2 cellular contexts compared by ENCODE assay signal in the genomic region with DNA sequence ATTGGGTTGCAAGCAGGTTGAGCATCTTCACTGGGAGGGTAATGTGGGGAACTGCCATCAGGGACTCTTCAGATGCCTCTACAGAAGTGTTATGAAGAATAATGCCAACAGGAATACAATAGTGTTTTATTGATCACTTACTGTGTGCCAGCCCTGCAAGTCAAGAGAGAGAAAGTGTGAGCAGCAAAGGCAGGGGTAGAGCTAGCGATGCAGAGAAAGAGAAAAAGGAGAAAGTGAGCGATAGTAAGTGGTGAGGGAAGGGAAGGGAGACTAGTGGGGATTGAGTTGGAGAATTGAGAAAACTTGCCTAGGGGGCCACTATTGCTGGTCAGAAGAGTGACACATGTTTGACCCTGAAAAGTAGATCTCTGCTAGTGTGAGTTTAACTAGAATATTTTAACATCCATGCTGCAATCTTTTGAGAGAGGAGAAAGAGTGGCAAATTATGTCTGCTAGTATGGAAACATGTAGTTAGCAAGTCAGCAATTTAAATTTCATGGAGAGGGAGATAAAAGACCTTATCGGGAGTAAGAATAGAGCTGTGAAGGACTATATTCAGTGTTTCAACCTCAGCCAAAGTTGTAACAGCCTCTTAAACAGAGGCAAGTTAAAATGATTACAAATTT.
TF ChIP-seq lines count a peak whose summit lies in the region.

No MANE protein-coding gene starts in this region.

TF ChIP-seq in HepG2, 621 proteins besides CTCF, POLR2A, EP300 and RAD21:
- TF ChIP-seq MAFF (IDR thresholded peaks at IDR 0.05; ENCODE audit: low read depth, low read length), result peak; percentile 22; the same call in 1 of the 2 replicates
- TF ChIP-seq ZFYVE20 (CRISPR knock-in tag; IDR thresholded peaks at IDR 0.05; ENCODE audit: borderline replicate concordance, low read depth), result no peak

TF ChIP-seq in endothelial cell of umbilical vein, 7 proteins besides CTCF, POLR2A, EP300 and RAD21:
- TF ChIP-seq, protein P1, sequence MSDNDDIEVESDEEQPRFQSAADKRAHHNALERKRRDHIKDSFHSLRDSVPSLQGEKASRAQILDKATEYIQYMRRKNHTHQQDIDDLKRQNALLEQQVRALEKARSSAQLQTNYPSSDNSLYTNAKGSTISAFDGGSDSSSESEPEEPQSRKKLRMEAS (IDR thresholded peaks at IDR 0.05; ENCODE audit: insufficient read depth, insufficient read length), result no peak
- TF ChIP-seq POLR2AphosphoS5 (IDR thresholded peaks at IDR 0.05; ENCODE audit: insufficient read depth, low read depth, low read length) (no peak), MYC (IDR thresholded peaks at IDR 0.05; ENCODE audit: low read depth, low read length) (no peak), FOS (IDR thresholded peaks at IDR 0.05; ENCODE audit: borderline replicate concordance, insufficient read depth, low read length) (no peak), GATA2 (IDR thresholded peaks at IDR 0.05; ENCODE audit: insufficient read depth, insufficient read length, low read depth, low read length) (no peak), EZH2 (IDR thresholded peaks at IDR 0.05; ENCODE audit: borderline replicate concordance, low read depth, low read length, severe bottlenecking) (no peak), JUN (IDR thresholded peaks at IDR 0.05; ENCODE audit: borderline replicate concordance, insufficient read depth, insufficient read length, low read depth) (no peak)
TF ChIP-seq in endothelial cell of umbilical vein: peak in this region for 0.
